In the genomic region with DNA sequence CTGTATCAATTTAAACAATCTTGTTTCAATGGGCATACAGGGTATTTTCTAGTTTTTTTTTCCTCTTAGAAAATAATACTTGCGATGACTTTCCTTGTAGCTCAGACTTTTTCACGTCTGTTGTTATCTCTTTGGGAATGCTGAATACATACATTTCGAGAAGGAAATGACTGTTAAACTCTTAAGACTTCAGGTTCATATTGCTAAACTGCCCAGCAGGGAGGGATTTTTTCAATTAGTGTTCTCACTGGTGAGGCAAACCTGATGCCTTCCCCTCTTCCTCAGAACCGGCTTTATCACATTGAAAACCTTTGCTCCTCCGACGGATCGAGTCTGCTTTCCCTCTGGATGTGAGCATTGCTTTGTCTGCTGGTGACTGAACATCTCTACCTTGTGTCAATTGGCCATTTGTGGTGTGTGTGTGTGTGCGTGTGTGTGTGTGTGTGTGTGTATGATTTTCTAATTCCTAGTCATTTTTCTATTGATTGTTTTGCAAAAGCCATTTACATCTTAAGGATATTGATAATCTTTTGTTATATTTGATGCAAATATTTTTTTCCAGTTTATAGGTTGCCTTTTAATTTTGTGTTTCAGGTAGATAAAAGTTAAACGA, we compare ENCODE assay signal across 8 cellular contexts. TPM values are rescaled to one million over a fixed set of nuclear protein-coding genes. Genes with fewer than 3 reads are reported as not detected.
A peak's percentile ranks its signal among the peaks of the same experiment; 100 is the strongest.
DNase-seq lines count a peak whose midpoint lies in the region; ATAC-seq and TF ChIP-seq lines count a peak whose summit lies in the region.

No MANE protein-coding gene starts in this region.

- H3K9me3 Mint-ChIP-seq in WTC11: no peaks in the 10 kb centered on the region

- H3K36me3 Mint-ChIP-seq in WTC11: no peaks in the 10 kb centered on the region

- POLR2A ChIA-PET in WTC11 (lab: Charles Lee): interaction anchor here (1.5 kb wide), 1 partner anchor 58 kb away, joined by 3 read pairs; no protein-coding TSS in a partner anchor

- CTCF ChIA-PET in WTC11 (lab: Charles Lee): interaction anchor here (1.1 to 1.2 kb wide), 2 partner anchors 13 to 50 kb away, joined by 3 to 11 read pairs; no protein-coding TSS in a partner anchor

- H3K4me3 ChIP-seq in fibroblast of pulmonary artery (replicated peaks; ENCODE audit: low read depth, low read length): peak overlapping the region; percentile 96

- H3K27ac Mint-ChIP-seq in WTC11: peak overlapping the region; percentile 87

- ATAC-seq in WTC11 (no peak; the same call in 1 of the 2 replicates), GM19463 (IDR thresholded peaks at IDR 0.05; ENCODE audit: unreplicated experiment) (no peak)

- DNase-seq in ACHN: peak; percentile 74
- peak; percentile 69 for DNase-seq in HCEC 1CT
- no peak for DNase-seq in WTC11 (ENCODE audit: low spot score)
- peak; percentile 86 for DNase-seq in fibroblast of pulmonary artery (ENCODE audit: low read depth)
- peak; percentile 84 for DNase-seq in renal cortical epithelial cell (ENCODE audit: low read depth)
- DNase-seq in cortex of kidney (lab: John Stamatoyannopoulos, UW): no peak
- DNase-seq in COLO668 (lab: John Stamatoyannopoulos, UW; ENCODE audit: unreplicated experiment): no peak

- H3K27me3 Mint-ChIP-seq in WTC11 (ENCODE audit: low read depth): no peaks in the 10 kb centered on the region

- TF ChIP-seq CTCF in WTC11 (IDR thresholded peaks at IDR 0.05) (no peak), fibroblast of pulmonary artery (IDR thresholded peaks at IDR 0.05; ENCODE audit: low read length, missing control alignments) (no peak)

- 0 out of 2 replicates have a peak overlapping the region, but pooled peaks have one; percentile 27 for H3K4me3 Mint-ChIP-seq in WTC11

- in situ Hi-C loops in ACHN (cut with HindIII; ENCODE audit: low pct_ligation_motif_present, low pct_unique_long_range_greater_than_20kb, low sequenced_read_pairs): loop anchor here (10.0 kb wide), 1 partner anchor 66 kb away; a partner anchor contains a TSS

- peaks cover 62% of the 10 kb centered on the region for H3K4me1 Mint-ChIP-seq in WTC11

TF ChIP-seq in WTC11, 78 proteins besides CTCF, POLR2A, EP300 and RAD21:
- TF ChIP-seq NR2C2 (CRISPR knock-in tag; IDR thresholded peaks at IDR 0.05) (no peak), FOXP1 (CRISPR knock-in tag; IDR thresholded peaks at IDR 0.05; ENCODE audit: borderline replicate concordance) (no peak), HMGA2 (CRISPR knock-in tag; IDR thresholded peaks at IDR 0.05) (no peak), JAZF1 (CRISPR knock-in tag; IDR thresholded peaks at IDR 0.05) (no peak), TCF7 (CRISPR knock-in tag; IDR thresholded peaks at IDR 0.05; ENCODE audit: low read depth) (no peak)
- TF ChIP-seq, protein P1, sequence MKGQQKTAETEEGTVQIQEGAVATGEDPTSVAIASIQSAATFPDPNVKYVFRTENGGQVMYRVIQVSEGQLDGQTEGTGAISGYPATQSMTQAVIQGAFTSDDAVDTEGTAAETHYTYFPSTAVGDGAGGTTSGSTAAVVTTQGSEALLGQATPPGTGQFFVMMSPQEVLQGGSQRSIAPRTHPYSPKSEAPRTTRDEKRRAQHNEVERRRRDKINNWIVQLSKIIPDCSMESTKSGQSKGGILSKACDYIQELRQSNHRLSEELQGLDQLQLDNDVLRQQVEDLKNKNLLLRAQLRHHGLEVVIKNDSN (CRISPR knock-in tag; IDR thresholded peaks at IDR 0.05): no peak
- TF ChIP-seq, protein P2, sequence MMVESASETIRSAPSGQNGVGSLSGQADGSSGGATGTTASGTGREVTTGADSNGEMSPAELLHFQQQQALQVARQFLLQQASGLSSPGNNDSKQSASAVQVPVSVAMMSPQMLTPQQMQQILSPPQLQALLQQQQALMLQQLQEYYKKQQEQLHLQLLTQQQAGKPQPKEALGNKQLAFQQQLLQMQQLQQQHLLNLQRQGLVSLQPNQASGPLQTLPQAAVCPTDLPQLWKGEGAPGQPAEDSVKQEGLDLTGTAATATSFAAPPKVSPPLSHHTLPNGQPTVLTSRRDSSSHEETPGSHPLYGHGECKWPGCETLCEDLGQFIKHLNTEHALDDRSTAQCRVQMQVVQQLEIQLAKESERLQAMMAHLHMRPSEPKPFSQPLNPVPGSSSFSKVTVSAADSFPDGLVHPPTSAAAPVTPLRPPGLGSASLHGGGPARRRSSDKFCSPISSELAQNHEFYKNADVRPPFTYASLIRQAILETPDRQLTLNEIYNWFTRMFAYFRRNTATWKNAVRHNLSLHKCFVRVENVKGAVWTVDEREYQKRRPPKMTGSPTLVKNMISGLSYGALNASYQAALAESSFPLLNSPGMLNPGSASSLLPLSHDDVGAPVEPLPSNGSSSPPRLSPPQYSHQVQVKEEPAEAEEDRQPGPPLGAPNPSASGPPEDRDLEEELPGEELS (CRISPR knock-in tag; IDR thresholded peaks at IDR 0.05): no peak
- TF ChIP-seq, protein P3, sequence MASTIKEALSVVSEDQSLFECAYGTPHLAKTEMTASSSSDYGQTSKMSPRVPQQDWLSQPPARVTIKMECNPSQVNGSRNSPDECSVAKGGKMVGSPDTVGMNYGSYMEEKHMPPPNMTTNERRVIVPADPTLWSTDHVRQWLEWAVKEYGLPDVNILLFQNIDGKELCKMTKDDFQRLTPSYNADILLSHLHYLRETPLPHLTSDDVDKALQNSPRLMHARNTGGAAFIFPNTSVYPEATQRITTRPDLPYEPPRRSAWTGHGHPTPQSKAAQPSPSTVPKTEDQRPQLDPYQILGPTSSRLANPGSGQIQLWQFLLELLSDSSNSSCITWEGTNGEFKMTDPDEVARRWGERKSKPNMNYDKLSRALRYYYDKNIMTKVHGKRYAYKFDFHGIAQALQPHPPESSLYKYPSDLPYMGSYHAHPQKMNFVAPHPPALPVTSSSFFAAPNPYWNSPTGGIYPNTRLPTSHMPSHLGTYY (CRISPR knock-in tag; IDR thresholded peaks at IDR 0.05): no peak

RNA-seq across cellular contexts. Expression of a gene that starts 6.6 kb away (rescaled TPM):
- total RNA-seq in WTC11 (2021): 28.7 to 38.1 TPM (median 31.7 TPM) in 3 replicates
- total RNA-seq in renal cortical epithelial cell: 17.4 and 141 TPM in 2 replicates

RNA-seq across cellular contexts. Expression of a gene that starts 42.7 kb away (rescaled TPM):
- total RNA-seq in WTC11 (2021) (21.5 to 23.7 TPM (median 22.9 TPM) in 3 replicates), renal cortical epithelial cell (67.5 and 89.6 TPM in 2 replicates)

RNA-seq across cellular contexts. Expression of a gene that starts 46.7 kb away (rescaled TPM):
- total RNA-seq in WTC11 (2021) (1.5 to 2.5 TPM (median 1.7 TPM) in 3 replicates), renal cortical epithelial cell (0.52 and 0.65 TPM in 2 replicates)

Comparison
In these comparisons a context has a peak if more than half of its experiments do, and no peak if none do; other contexts are left out.
1. DNase-seq: peak in ACHN (single experiment), HCEC 1CT (single experiment), fibroblast of pulmonary artery (single experiment) and renal cortical epithelial cell (single experiment); none in WTC11 (single experiment), cortex of kidney (single experiment) and COLO668 (single experiment).